ENCODE assay signal across 9 cellular contexts in the genomic region with DNA sequence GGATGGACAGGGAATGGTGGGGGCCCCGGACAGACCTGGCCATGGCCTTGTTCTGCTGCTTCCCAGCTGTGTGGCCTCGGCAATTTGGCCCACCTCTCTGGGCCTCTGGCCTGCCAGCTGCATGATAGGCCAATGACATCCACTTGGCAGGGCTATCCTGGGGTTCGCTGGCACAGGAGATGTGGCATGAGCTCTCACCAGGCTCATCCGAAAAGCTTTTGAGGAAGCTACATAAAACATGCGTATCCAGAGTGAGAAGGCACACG. TPM values are rescaled to one million over a fixed set of nuclear protein-coding genes. Genes with fewer than 3 reads are reported as not detected.
"Had no signal": no experiment of that assay in that cellular context is flagged by ENCODE, and none has a peak within 500 bp of the region (broad histone marks: within the 10 kb centered on the region; RNA-seq: fewer than 3 reads in every experiment).

No MANE protein-coding gene starts in this region.

- H3K4me3 ChIP-seq: GM23248, HAP-1, K562 had no signal

- ATAC-seq: HCT116, K562 had no signal

- DNase-seq: GM23248, GOT3, H7, IMR-90, KG1 had no signal

- H3K36me3 ChIP-seq: HAP-1 had no signal

- H3K9me3 ChIP-seq: HAP-1 had no signal

- H3K27ac ChIP-seq: GM23248, HL-60 had no signal

RNA-seq across cellular contexts. Expression of gene HTRA3, which starts 52.4 kb away (rescaled TPM):
- total RNA-seq: K562 had no signal

RNA-seq across cellular contexts. Expression of gene ABLIM2, which starts 58.6 kb away (rescaled TPM):
- total RNA-seq: GM23248, K562 had no signal
- polyA plus RNA-seq: GM23248, K562 had no signal
